Comparison of ENCODE assay signal across 1 cellular context in the genomic region with DNA sequence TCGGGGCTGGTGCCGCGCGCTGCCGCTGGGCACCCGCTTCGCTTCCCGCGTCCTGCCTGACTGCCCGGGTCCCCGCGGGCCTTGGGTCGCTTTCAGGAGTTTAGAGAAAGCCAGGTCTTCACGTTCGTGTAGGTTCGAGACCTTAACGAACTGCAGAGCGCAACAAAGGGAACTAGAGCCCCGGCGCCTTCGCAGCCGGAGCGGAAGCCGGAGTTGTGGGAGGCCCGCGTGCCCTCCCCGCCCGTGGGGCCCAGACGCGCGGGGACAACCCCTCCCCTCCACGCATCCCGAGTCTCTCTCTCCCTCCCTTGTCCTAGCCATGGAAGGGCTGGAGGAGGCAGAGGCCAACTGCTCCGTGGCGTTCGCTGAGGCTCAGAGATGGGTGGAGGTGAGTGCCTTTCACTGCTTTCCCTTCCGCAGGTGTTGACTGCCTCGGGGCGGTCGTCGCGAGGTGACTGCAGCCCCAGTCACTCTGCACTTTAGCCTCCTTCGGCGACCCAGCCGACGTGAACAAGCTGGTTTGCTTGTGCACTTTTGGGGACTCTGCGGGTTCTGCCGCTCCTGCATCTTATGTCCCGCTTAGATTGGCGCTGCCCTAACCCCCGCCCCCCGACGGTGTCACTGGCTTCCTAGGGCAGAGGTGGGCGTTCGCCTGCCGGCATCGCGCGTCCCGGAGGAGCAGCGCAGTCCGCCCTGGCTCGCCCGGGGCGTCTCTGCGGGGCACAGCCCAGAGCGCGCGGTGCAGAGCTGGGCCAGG.
A peak's percentile ranks its signal among the peaks of the same experiment; 100 is the strongest.
TF ChIP-seq lines count a peak whose summit lies in the region.

No MANE protein-coding gene starts in this region.

TF ChIP-seq in HepG2, 621 proteins besides CTCF, POLR2A, EP300 and RAD21 (continued from another document):
- TF ChIP-seq, protein P1, sequence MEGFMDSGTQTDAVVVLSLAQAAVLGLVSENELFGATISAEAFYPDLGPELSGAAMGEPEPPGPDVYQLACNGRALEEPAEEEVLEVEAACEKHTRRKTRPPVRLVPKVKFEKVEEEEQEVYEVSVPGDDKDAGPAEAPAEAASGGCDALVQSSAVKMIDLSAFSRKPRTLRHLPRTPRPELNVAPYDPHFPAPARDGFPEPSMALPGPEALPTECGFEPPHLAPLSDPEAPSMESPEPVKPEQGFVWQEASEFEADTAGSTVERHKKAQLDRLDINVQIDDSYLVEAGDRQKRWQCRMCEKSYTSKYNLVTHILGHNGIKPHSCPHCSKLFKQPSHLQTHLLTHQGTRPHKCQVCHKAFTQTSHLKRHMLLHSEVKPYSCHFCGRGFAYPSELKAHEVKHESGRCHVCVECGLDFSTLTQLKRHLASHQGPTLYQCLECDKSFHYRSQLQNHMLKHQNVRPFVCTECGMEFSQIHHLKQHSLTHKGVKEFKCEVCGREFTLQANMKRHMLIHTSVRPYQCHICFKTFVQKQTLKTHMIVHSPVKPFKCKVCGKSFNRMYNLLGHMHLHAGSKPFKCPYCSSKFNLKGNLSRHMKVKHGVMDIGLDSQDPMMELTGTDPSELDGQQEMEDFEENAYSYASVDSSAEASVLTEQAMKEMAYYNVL (CRISPR knock-in tag; IDR thresholded peaks at IDR 0.05; ENCODE audit: borderline replicate concordance): no peak
- TF ChIP-seq FLYWCH1 (CRISPR knock-in tag; IDR thresholded peaks at IDR 0.05) (no peak), ZNF879 (CRISPR knock-in tag; IDR thresholded peaks at IDR 0.05) (0 out of 2 replicates have a peak, but pooled peaks have one; percentile 26), TCF7 (IDR thresholded peaks at IDR 0.05; ENCODE audit: low read depth) (peak; percentile 50; the same call in 1 of the 2 replicates), TAF1 (CRISPR knock-in tag; IDR thresholded peaks at IDR 0.05) (peak; percentile 52; the same call in 1 of the 2 replicates), ZNF747 (CRISPR knock-in tag; IDR thresholded peaks at IDR 0.05; ENCODE audit: borderline replicate concordance) (peak; percentile 69; the same call in 1 of the 2 replicates), SMARCE1 (IDR thresholded peaks at IDR 0.05; ENCODE audit: borderline replicate concordance) (no peak), ZNF788 (CRISPR knock-in tag; IDR thresholded peaks at IDR 0.05; ENCODE audit: borderline replicate concordance) (peak; percentile 87; the same call in 1 of the 2 replicates), RFXANK (CRISPR knock-in tag; IDR thresholded peaks at IDR 0.05) (no peak), DMAP1 (CRISPR knock-in tag; IDR thresholded peaks at IDR 0.05) (peak; percentile 70; the same call in 1 of the 2 replicates), NR1H2 (CRISPR knock-in tag; IDR thresholded peaks at IDR 0.05; ENCODE audit: borderline replicate concordance, low read depth) (no peak), ZNF713 (CRISPR knock-in tag; IDR thresholded peaks at IDR 0.05) (no peak), ZNF3 (CRISPR knock-in tag; IDR thresholded peaks at IDR 0.05) (no peak), ZNF205 (CRISPR knock-in tag; IDR thresholded peaks at IDR 0.05) (peak; percentile 85), CHCHD3 (CRISPR knock-in tag; IDR thresholded peaks at IDR 0.05) (peak; percentile 70; the same call in 1 of the 2 replicates)
- TF ChIP-seq, protein P2, sequence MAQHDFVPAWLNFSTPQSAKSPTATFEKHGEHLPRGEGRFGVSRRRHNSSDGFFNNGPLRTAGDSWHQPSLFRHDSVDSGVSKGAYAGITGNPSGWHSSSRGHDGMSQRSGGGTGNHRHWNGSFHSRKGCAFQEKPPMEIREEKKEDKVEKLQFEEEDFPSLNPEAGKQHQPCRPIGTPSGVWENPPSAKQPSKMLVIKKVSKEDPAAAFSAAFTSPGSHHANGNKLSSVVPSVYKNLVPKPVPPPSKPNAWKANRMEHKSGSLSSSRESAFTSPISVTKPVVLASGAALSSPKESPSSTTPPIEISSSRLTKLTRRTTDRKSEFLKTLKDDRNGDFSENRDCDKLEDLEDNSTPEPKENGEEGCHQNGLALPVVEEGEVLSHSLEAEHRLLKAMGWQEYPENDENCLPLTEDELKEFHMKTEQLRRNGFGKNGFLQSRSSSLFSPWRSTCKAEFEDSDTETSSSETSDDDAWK (CRISPR knock-in tag; IDR thresholded peaks at IDR 0.05): no peak
- TF ChIP-seq, protein P3, sequence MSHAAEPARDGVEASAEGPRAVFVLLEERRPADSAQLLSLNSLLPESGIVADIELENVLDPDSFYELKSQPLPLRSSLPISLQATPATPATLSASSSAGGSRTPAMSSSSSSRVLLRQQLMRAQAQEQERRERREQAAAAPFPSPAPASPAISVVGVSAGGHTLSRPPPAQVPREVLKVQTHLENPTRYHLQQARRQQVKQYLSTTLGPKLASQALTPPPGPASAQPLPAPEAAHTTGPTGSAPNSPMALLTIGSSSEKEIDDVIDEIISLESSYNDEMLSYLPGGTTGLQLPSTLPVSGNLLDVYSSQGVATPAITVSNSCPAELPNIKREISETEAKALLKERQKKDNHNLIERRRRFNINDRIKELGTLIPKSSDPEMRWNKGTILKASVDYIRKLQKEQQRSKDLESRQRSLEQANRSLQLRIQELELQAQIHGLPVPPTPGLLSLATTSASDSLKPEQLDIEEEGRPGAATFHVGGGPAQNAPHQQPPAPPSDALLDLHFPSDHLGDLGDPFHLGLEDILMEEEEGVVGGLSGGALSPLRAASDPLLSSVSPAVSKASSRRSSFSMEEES (CRISPR knock-in tag; IDR thresholded peaks at IDR 0.05): 0 out of 2 replicates have a peak, but pooled peaks have one; percentile 18
- TF ChIP-seq, protein P4, sequence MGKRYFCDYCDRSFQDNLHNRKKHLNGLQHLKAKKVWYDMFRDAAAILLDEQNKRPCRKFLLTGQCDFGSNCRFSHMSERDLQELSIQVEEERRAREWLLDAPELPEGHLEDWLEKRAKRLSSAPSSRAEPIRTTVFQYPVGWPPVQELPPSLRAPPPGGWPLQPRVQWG (CRISPR knock-in tag; IDR thresholded peaks at IDR 0.05; ENCODE audit: borderline replicate concordance, low read depth): no peak
- TF ChIP-seq, protein P5, sequence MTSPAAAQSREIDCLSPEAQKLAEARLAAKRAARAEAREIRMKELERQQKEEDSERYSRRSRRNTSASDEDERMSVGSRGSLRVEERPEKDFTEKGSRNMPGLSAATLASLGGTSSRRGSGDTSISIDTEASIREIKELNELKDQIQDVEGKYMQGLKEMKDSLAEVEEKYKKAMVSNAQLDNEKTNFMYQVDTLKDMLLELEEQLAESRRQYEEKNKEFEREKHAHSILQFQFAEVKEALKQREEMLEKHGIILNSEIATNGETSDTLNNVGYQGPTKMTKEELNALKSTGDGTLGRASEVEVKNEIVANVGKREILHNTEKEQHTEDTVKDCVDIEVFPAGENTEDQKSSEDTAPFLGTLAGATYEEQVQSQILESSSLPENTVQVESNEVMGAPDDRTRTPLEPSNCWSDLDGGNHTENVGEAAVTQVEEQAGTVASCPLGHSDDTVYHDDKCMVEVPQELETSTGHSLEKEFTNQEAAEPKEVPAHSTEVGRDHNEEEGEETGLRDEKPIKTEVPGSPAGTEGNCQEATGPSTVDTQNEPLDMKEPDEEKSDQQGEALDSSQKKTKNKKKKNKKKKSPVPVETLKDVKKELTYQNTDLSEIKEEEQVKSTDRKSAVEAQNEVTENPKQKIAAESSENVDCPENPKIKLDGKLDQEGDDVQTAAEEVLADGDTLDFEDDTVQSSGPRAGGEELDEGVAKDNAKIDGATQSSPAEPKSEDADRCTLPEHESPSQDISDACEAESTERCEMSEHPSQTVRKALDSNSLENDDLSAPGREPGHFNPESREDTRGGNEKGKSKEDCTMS (CRISPR knock-in tag; conservative IDR thresholded peaks at IDR 0.05): no peak
- TF ChIP-seq, protein P6, sequence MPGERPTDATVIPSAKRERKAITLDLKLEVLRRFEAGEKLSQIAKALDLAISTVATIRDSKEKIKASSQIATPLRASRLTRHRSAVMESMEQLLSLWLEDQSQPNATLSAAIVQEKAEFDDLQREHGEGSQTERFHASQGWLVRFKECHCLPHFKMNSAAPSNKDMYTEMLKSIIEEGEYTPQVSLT (CRISPR knock-in tag; IDR thresholded peaks at IDR 0.05; ENCODE audit: borderline replicate concordance, low read depth): no peak
- TF ChIP-seq, protein P7, sequence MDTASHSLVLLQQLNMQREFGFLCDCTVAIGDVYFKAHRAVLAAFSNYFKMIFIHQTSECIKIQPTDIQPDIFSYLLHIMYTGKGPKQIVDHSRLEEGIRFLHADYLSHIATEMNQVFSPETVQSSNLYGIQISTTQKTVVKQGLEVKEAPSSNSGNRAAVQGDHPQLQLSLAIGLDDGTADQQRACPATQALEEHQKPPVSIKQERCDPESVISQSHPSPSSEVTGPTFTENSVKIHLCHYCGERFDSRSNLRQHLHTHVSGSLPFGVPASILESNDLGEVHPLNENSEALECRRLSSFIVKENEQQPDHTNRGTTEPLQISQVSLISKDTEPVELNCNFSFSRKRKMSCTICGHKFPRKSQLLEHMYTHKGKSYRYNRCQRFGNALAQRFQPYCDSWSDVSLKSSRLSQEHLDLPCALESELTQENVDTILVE (CRISPR knock-in tag; IDR thresholded peaks at IDR 0.05): 0 out of 2 replicates have a peak, but pooled peaks have one; percentile 31
